In the genomic region with DNA sequence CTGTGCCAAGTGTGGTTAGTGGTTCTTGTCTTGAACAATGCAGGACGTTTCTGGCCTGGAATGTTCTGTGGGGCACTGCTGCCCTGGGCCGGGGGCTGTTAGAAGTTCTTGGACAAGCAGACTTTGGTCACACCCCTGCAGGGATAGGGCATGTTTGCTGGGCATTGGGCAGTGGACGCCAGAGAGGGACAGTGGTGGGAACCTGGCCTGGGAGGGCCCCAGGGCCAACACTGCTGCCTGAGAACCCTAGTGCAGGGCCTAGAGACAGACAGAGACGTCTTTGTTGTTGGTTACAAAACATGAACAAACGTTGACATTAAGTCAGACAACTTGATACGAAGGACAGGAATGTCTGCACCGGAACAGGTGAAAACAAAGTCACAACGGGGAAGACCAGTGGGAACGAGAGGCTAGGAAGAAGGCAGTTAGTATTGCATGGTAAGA, we compare ENCODE assay signal across 1 cellular context.
TF ChIP-seq lines count a peak whose summit lies in the region.

No MANE protein-coding gene starts in this region.

TF ChIP-seq in HepG2, 621 proteins besides CTCF, POLR2A, EP300 and RAD21 (continued from another document and continues in another):
- TF ChIP-seq, protein P1, sequence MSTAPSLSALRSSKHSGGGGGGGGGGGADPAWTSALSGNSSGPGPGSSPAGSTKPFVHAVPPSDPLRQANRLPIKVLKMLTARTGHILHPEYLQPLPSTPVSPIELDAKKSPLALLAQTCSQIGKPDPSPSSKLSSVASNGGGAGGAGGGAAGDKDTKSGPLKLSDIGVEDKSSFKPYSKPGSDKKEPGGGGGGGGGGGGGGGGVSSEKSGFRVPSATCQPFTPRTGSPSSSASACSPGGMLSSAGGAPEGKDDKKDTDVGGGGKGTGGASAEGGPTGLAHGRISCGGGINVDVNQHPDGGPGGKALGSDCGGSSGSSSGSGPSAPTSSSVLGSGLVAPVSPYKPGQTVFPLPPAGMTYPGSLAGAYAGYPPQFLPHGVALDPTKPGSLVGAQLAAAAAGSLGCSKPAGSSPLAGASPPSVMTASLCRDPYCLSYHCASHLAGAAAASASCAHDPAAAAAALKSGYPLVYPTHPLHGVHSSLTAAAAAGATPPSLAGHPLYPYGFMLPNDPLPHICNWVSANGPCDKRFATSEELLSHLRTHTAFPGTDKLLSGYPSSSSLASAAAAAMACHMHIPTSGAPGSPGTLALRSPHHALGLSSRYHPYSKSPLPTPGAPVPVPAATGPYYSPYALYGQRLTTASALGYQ (CRISPR knock-in tag; IDR thresholded peaks at IDR 0.05) = peak; percentile 65; the same call in 1 of the 2 replicates
- TF ChIP-seq CCDC6 (CRISPR knock-in tag; IDR thresholded peaks at IDR 0.05) = peak; percentile 48; the same call in 1 of the 2 replicates
- TF ChIP-seq NCOA2 (CRISPR knock-in tag; IDR thresholded peaks at IDR 0.05) = peak; percentile 57; the same call in 1 of the 2 replicates
- TF ChIP-seq ZNF570 (CRISPR knock-in tag; IDR thresholded peaks at IDR 0.05; ENCODE audit: borderline replicate concordance) = no peak
- no peak for TF ChIP-seq AGO2 (optimal IDR thresholded peaks at IDR 0.05; ENCODE audit: low read depth, low read length)
- 0 out of 2 replicates have a peak, but pooled peaks have one; percentile 45 for TF ChIP-seq TBX2 (CRISPR knock-in tag; IDR thresholded peaks at IDR 0.05; ENCODE audit: borderline replicate concordance)
- TF ChIP-seq, protein P2, sequence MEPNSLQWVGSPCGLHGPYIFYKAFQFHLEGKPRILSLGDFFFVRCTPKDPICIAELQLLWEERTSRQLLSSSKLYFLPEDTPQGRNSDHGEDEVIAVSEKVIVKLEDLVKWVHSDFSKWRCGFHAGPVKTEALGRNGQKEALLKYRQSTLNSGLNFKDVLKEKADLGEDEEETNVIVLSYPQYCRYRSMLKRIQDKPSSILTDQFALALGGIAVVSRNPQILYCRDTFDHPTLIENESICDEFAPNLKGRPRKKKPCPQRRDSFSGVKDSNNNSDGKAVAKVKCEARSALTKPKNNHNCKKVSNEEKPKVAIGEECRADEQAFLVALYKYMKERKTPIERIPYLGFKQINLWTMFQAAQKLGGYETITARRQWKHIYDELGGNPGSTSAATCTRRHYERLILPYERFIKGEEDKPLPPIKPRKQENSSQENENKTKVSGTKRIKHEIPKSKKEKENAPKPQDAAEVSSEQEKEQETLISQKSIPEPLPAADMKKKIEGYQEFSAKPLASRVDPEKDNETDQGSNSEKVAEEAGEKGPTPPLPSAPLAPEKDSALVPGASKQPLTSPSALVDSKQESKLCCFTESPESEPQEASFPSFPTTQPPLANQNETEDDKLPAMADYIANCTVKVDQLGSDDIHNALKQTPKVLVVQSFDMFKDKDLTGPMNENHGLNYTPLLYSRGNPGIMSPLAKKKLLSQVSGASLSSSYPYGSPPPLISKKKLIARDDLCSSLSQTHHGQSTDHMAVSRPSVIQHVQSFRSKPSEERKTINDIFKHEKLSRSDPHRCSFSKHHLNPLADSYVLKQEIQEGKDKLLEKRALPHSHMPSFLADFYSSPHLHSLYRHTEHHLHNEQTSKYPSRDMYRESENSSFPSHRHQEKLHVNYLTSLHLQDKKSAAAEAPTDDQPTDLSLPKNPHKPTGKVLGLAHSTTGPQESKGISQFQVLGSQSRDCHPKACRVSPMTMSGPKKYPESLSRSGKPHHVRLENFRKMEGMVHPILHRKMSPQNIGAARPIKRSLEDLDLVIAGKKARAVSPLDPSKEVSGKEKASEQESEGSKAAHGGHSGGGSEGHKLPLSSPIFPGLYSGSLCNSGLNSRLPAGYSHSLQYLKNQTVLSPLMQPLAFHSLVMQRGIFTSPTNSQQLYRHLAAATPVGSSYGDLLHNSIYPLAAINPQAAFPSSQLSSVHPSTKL (CRISPR knock-in tag; IDR thresholded peaks at IDR 0.05) = peak; percentile 71
- TF ChIP-seq ZNF124 (CRISPR knock-in tag; IDR thresholded peaks at IDR 0.05) = no peak
- TF ChIP-seq FOSL2 (CRISPR knock-in tag; IDR thresholded peaks at IDR 0.05) = peak; percentile 55; the same call in 1 of the 2 replicates
- 0 out of 2 replicates have a peak, but pooled peaks have one; percentile 14 for TF ChIP-seq SP5 (CRISPR knock-in tag; IDR thresholded peaks at IDR 0.05; ENCODE audit: borderline replicate concordance, low read depth)
- TF ChIP-seq, protein P3, sequence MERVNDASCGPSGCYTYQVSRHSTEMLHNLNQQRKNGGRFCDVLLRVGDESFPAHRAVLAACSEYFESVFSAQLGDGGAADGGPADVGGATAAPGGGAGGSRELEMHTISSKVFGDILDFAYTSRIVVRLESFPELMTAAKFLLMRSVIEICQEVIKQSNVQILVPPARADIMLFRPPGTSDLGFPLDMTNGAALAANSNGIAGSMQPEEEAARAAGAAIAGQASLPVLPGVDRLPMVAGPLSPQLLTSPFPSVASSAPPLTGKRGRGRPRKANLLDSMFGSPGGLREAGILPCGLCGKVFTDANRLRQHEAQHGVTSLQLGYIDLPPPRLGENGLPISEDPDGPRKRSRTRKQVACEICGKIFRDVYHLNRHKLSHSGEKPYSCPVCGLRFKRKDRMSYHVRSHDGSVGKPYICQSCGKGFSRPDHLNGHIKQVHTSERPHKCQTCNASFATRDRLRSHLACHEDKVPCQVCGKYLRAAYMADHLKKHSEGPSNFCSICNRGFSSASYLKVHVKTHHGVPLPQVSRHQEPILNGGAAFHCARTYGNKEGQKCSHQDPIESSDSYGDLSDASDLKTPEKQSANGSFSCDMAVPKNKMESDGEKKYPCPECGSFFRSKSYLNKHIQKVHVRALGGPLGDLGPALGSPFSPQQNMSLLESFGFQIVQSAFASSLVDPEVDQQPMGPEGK (CRISPR knock-in tag; IDR thresholded peaks at IDR 0.05) = peak; percentile 89
- TF ChIP-seq RXRA (CRISPR knock-in tag; IDR thresholded peaks at IDR 0.05) = peak; percentile 35; the same call in 1 of the 2 replicates
- TF ChIP-seq EHMT2 (IDR thresholded peaks at IDR 0.05; ENCODE audit: borderline replicate concordance, low read depth, low read length) = no peak
- TF ChIP-seq ZFP36L1 (CRISPR knock-in tag; IDR thresholded peaks at IDR 0.05) = no peak
- TF ChIP-seq SKI (IDR thresholded peaks at IDR 0.05; ENCODE audit: partially characterized antibody) = peak; percentile 75
- TF ChIP-seq ZNF34 (CRISPR knock-in tag; IDR thresholded peaks at IDR 0.05; ENCODE audit: borderline replicate concordance) = no peak
- TF ChIP-seq, protein P4, sequence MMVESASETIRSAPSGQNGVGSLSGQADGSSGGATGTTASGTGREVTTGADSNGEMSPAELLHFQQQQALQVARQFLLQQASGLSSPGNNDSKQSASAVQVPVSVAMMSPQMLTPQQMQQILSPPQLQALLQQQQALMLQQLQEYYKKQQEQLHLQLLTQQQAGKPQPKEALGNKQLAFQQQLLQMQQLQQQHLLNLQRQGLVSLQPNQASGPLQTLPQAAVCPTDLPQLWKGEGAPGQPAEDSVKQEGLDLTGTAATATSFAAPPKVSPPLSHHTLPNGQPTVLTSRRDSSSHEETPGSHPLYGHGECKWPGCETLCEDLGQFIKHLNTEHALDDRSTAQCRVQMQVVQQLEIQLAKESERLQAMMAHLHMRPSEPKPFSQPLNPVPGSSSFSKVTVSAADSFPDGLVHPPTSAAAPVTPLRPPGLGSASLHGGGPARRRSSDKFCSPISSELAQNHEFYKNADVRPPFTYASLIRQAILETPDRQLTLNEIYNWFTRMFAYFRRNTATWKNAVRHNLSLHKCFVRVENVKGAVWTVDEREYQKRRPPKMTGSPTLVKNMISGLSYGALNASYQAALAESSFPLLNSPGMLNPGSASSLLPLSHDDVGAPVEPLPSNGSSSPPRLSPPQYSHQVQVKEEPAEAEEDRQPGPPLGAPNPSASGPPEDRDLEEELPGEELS (CRISPR knock-in tag; IDR thresholded peaks at IDR 0.05) = peak; percentile 68
- no peak for TF ChIP-seq NFE2L1 (CRISPR knock-in tag; IDR thresholded peaks at IDR 0.05; ENCODE audit: borderline replicate concordance)
- TF ChIP-seq STAT5B (CRISPR knock-in tag; IDR thresholded peaks at IDR 0.05) = no peak
- TF ChIP-seq ZNF431 (CRISPR knock-in tag; IDR thresholded peaks at IDR 0.05; ENCODE audit: borderline replicate concordance, low read depth) = 0 out of 2 replicates have a peak, but pooled peaks have one; percentile 36
- no peak for TF ChIP-seq ZFAT (CRISPR knock-in tag; conservative IDR thresholded peaks at IDR 0.05)
- TF ChIP-seq, protein P5, sequence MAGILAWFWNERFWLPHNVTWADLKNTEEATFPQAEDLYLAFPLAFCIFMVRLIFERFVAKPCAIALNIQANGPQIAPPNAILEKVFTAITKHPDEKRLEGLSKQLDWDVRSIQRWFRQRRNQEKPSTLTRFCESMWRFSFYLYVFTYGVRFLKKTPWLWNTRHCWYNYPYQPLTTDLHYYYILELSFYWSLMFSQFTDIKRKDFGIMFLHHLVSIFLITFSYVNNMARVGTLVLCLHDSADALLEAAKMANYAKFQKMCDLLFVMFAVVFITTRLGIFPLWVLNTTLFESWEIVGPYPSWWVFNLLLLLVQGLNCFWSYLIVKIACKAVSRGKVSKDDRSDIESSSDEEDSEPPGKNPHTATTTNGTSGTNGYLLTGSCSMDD (CRISPR knock-in tag; IDR thresholded peaks at IDR 0.05) = no peak
- TF ChIP-seq AHR (CRISPR knock-in tag; IDR thresholded peaks at IDR 0.05) = no peak
- no peak for TF ChIP-seq SOX13 (IDR thresholded peaks at IDR 0.05)
- peak in 1 of 2 experiments; percentile 81; a peak in 2 of 4 replicates for TF ChIP-seq SOX13 (CRISPR knock-in tag; conservative IDR thresholded peaks at IDR 0.05 in 1 of 2, IDR thresholded peaks at IDR 0.05 in 1 of 2)
- no peak for TF ChIP-seq MLLT10 (CRISPR knock-in tag; IDR thresholded peaks at IDR 0.05)
- no peak for TF ChIP-seq ZNF224 (CRISPR knock-in tag; IDR thresholded peaks at IDR 0.05)
- peak; percentile 52; the same call in 1 of the 2 replicates for TF ChIP-seq HMG20A (CRISPR knock-in tag; IDR thresholded peaks at IDR 0.05; ENCODE audit: borderline replicate concordance)
- no peak for TF ChIP-seq ZNF850 (CRISPR knock-in tag; conservative IDR thresholded peaks at IDR 0.05)
- TF ChIP-seq SIX4 (CRISPR knock-in tag; IDR thresholded peaks at IDR 0.05) = no peak
- TF ChIP-seq ZSCAN29 (CRISPR knock-in tag; conservative IDR thresholded peaks at IDR 0.05) = no peak
- no peak for TF ChIP-seq SRSF9 (IDR thresholded peaks at IDR 0.05; ENCODE audit: borderline replicate concordance, insufficient read depth, low read depth, low read length, poor library complexity, severe bottlenecking)
- TF ChIP-seq TCF7 (IDR thresholded peaks at IDR 0.05; ENCODE audit: low read depth) = no peak
- 0 out of 2 replicates have a peak, but pooled peaks have one; percentile 35 for TF ChIP-seq ZNF746 (CRISPR knock-in tag; IDR thresholded peaks at IDR 0.05)
- no peak for TF ChIP-seq ZNF549 (CRISPR knock-in tag; IDR thresholded peaks at IDR 0.05)
- no peak for TF ChIP-seq NAIF1 (CRISPR knock-in tag; IDR thresholded peaks at IDR 0.05; ENCODE audit: borderline replicate concordance)
- no peak for TF ChIP-seq U2AF2 (IDR thresholded peaks at IDR 0.05; ENCODE audit: low read depth, low read length)
- TF ChIP-seq ZNF225 (CRISPR knock-in tag; IDR thresholded peaks at IDR 0.05) = no peak
- no peak for TF ChIP-seq ZNF777 (CRISPR knock-in tag; IDR thresholded peaks at IDR 0.05)
- peak; percentile 38 for TF ChIP-seq CEBPG (CRISPR knock-in tag; IDR thresholded peaks at IDR 0.05)
- no peak for TF ChIP-seq ZNF768 (CRISPR knock-in tag; IDR thresholded peaks at IDR 0.05)
- TF ChIP-seq, protein P6, sequence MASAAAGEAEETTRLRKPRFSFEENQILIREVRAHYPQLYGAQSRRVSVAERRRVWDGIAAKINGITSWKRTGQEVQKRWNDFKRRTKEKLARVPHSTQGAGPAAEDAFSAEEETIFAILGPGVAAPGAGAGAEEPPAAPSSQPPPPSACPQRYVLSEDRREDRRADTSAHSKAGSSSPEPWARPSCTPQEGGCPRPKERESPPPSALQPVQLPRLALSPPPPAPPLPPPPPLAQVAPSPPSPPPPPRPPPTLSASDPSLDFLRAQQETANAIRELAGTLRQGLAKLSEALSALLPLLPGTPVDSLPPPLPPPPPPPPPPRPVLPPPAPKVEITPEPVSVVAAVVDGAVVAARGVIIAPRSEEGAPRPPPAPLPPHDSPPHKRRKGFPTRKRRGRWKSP (CRISPR knock-in tag; IDR thresholded peaks at IDR 0.05) = 0 out of 2 replicates have a peak, but pooled peaks have one; percentile 45
- no peak for TF ChIP-seq SPEN (CRISPR knock-in tag; IDR thresholded peaks at IDR 0.05; ENCODE audit: low read depth)
- peak; percentile 86 for TF ChIP-seq ZSCAN25 (CRISPR knock-in tag; IDR thresholded peaks at IDR 0.05)
- TF ChIP-seq, protein P7, sequence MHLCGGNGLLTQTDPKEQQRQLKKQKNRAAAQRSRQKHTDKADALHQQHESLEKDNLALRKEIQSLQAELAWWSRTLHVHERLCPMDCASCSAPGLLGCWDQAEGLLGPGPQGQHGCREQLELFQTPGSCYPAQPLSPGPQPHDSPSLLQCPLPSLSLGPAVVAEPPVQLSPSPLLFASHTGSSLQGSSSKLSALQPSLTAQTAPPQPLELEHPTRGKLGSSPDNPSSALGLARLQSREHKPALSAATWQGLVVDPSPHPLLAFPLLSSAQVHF (CRISPR knock-in tag; IDR thresholded peaks at IDR 0.05) = no peak
- peak; percentile 41; the same call in 1 of the 2 replicates for TF ChIP-seq ZNF331 (CRISPR knock-in tag; IDR thresholded peaks at IDR 0.05)
- TF ChIP-seq, protein P8, sequence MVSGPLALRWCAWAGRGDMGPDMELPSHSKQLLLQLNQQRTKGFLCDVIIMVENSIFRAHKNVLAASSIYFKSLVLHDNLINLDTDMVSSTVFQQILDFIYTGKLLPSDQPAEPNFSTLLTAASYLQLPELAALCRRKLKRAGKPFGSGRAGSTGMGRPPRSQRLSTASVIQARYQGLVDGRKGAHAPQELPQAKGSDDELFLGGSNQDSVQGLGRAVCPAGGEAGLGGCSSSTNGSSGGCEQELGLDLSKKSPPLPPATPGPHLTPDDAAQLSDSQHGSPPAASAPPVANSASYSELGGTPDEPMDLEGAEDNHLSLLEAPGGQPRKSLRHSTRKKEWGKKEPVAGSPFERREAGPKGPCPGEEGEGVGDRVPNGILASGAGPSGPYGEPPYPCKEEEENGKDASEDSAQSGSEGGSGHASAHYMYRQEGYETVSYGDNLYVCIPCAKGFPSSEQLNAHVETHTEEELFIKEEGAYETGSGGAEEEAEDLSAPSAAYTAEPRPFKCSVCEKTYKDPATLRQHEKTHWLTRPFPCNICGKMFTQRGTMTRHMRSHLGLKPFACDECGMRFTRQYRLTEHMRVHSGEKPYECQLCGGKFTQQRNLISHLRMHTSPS (CRISPR knock-in tag; IDR thresholded peaks at IDR 0.05; ENCODE audit: low read depth) = peak; percentile 95
- TF ChIP-seq ZNF766 (CRISPR knock-in tag; IDR thresholded peaks at IDR 0.05; ENCODE audit: borderline replicate concordance) = no peak
- TF ChIP-seq SP4 (CRISPR knock-in tag; IDR thresholded peaks at IDR 0.05) = 0 out of 2 replicates have a peak, but pooled peaks have one; percentile 32
- TF ChIP-seq KAT8 (CRISPR knock-in tag; IDR thresholded peaks at IDR 0.05) = 0 out of 2 replicates have a peak, but pooled peaks have one; percentile 25
- no peak for TF ChIP-seq ZNF24 (IDR thresholded peaks at IDR 0.05)
- no peak for TF ChIP-seq ZBTB8A (CRISPR knock-in tag; IDR thresholded peaks at IDR 0.05; ENCODE audit: borderline replicate concordance, low read depth)
- no peak for TF ChIP-seq ZNF557 (CRISPR knock-in tag; IDR thresholded peaks at IDR 0.05)
- TF ChIP-seq RBAK (CRISPR knock-in tag; IDR thresholded peaks at IDR 0.05) = no peak
- peak; percentile 8; the same call in 1 of the 2 replicates for TF ChIP-seq ZBTB38 (CRISPR knock-in tag; IDR thresholded peaks at IDR 0.05)
- no peak for TF ChIP-seq ZFP62 (CRISPR knock-in tag; IDR thresholded peaks at IDR 0.05)
